In the genomic region with DNA sequence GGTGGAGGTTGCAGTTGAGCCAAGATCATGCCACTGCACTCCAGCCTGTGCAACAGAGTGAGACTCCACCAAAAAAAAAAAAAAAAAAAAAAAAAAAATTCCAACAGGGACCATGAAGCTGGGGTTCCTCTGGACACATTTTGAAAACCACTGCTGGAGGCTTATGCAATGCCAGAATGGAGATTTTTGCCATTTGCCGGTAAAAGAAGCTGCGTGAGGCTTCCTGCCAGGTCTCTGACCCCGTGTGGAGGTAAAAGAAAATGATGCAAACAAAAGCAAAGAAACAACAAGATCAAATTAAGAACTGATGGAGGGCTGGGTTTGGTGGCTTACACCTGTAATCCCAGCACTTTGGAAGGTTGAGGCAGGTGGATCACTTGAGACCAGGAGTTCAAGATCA, we compare ENCODE assay signal across 3 cellular contexts.
TF ChIP-seq lines count a peak whose summit lies in the region.

No MANE protein-coding gene starts in this region.

TF ChIP-seq in GM23338, 12 proteins besides CTCF, POLR2A, EP300 and RAD21 (continues in another document):
- TF ChIP-seq STAT1 (IDR thresholded peaks at IDR 0.05; ENCODE audit: unreplicated experiment) (no peak), ZNF114 (CRISPR knock-in tag; IDR thresholded peaks at IDR 0.05) (no peak), JUNB (IDR thresholded peaks at IDR 0.05; ENCODE audit: unreplicated experiment) (no peak), EZH2phosphoT487 (IDR thresholded peaks at IDR 0.05; ENCODE audit: unreplicated experiment) (no peak), POLR2AphosphoS5 (IDR thresholded peaks at IDR 0.05; ENCODE audit: low read depth) (no peak)
- TF ChIP-seq, protein P1, sequence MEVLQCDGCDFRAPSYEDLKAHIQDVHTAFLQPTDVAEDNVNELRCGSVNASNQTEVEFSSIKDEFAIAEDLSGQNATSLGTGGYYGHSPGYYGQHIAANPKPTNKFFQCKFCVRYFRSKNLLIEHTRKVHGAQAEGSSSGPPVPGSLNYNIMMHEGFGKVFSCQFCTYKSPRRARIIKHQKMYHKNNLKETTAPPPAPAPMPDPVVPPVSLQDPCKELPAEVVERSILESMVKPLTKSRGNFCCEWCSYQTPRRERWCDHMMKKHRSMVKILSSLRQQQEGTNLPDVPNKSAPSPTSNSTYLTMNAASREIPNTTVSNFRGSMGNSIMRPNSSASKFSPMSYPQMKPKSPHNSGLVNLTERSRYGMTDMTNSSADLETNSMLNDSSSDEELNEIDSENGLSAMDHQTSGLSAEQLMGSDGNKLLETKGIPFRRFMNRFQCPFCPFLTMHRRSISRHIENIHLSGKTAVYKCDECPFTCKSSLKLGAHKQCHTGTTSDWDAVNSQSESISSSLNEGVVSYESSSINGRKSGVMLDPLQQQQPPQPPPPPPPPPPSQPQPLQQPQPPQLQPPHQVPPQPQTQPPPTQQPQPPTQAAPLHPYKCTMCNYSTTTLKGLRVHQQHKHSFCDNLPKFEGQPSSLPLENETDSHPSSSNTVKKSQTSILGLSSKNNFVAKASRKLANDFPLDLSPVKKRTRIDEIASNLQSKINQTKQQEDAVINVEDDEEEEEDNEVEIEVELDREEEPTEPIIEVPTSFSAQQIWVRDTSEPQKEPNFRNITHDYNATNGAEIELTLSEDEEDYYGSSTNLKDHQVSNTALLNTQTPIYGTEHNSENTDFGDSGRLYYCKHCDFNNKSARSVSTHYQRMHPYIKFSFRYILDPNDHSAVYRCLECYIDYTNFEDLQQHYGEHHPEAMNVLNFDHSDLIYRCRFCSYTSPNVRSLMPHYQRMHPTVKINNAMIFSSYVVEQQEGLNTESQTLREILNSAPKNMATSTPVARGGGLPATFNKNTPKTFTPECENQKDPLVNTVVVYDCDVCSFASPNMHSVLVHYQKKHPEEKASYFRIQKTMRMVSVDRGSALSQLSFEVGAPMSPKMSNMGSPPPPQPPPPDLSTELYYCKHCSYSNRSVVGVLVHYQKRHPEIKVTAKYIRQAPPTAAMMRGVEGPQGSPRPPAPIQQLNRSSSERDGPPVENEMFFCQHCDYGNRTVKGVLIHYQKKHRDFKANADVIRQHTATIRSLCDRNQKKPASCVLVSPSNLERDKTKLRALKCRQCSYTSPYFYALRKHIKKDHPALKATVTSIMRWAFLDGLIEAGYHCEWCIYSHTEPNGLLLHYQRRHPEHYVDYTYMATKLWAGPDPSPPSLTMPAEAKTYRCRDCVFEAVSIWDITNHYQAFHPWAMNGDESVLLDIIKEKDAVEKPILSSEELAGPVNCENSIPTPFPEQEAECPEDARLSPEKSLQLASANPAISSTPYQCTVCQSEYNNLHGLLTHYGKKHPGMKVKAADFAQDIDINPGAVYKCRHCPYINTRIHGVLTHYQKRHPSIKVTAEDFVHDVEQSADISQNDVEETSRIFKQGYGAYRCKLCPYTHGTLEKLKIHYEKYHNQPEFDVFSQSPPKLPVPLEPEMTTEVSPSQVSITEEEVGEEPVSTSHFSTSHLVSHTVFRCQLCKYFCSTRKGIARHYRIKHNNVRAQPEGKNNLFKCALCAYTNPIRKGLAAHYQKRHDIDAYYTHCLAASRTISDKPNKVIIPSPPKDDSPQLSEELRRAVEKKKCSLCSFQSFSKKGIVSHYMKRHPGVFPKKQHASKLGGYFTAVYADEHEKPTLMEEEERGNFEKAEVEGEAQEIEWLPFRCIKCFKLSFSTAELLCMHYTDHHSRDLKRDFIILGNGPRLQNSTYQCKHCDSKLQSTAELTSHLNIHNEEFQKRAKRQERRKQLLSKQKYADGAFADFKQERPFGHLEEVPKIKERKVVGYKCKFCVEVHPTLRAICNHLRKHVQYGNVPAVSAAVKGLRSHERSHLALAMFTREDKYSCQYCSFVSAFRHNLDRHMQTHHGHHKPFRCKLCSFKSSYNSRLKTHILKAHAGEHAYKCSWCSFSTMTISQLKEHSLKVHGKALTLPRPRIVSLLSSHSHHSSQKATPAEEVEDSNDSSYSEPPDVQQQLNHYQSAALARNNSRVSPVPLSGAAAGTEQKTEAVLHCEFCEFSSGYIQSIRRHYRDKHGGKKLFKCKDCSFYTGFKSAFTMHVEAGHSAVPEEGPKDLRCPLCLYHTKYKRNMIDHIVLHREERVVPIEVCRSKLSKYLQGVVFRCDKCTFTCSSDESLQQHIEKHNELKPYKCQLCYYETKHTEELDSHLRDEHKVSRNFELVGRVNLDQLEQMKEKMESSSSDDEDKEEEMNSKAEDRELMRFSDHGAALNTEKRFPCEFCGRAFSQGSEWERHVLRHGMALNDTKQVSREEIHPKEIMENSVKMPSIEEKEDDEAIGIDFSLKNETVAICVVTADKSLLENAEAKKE (CRISPR knock-in tag; IDR thresholded peaks at IDR 0.05) = no peak

TF ChIP-seq in K562, 482 proteins besides CTCF, POLR2A, EP300 and RAD21 (continues in another document):
- TF ChIP-seq, protein P2, sequence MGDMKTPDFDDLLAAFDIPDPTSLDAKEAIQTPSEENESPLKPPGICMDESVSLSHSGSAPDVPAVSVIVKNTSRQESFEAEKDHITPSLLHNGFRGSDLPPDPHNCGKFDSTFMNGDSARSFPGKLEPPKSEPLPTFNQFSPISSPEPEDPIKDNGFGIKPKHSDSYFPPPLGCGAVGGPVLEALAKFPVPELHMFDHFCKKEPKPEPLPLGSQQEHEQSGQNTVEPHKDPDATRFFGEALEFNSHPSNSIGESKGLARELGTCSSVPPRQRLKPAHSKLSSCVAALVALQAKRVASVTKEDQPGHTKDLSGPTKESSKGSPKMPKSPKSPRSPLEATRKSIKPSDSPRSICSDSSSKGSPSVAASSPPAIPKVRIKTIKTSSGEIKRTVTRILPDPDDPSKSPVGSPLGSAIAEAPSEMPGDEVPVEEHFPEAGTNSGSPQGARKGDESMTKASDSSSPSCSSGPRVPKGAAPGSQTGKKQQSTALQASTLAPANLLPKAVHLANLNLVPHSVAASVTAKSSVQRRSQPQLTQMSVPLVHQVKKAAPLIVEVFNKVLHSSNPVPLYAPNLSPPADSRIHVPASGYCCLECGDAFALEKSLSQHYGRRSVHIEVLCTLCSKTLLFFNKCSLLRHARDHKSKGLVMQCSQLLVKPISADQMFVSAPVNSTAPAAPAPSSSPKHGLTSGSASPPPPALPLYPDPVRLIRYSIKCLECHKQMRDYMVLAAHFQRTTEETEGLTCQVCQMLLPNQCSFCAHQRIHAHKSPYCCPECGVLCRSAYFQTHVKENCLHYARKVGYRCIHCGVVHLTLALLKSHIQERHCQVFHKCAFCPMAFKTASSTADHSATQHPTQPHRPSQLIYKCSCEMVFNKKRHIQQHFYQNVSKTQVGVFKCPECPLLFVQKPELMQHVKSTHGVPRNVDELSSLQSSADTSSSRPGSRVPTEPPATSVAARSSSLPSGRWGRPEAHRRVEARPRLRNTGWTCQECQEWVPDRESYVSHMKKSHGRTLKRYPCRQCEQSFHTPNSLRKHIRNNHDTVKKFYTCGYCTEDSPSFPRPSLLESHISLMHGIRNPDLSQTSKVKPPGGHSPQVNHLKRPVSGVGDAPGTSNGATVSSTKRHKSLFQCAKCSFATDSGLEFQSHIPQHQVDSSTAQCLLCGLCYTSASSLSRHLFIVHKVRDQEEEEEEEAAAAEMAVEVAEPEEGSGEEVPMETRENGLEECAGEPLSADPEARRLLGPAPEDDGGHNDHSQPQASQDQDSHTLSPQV (IDR thresholded peaks at IDR 0.05) = no peak
- TF ChIP-seq, protein P3, sequence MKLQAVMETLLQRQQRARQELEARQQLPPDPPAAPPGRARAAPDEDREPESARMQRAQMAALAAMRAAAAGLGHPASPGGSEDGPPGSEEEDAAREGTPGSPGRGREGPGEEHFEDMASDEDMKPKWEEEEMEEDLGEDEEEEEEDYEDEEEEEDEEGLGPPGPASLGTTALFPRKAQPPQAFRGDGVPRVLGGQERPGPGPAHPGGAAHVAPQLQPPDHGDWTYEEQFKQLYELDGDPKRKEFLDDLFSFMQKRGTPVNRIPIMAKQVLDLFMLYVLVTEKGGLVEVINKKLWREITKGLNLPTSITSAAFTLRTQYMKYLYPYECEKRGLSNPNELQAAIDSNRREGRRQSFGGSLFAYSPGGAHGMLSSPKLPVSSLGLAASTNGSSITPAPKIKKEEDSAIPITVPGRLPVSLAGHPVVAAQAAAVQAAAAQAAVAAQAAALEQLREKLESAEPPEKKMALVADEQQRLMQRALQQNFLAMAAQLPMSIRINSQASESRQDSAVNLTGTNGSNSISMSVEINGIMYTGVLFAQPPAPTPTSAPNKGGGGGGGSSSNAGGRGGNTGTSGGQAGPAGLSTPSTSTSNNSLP (IDR thresholded peaks at IDR 0.05; ENCODE audit: borderline replicate concordance, low read depth, low read length) = no peak
- no peak for TF ChIP-seq JUND (IDR thresholded peaks at IDR 0.05; ENCODE audit: borderline replicate concordance, low read depth, low read length)
- TF ChIP-seq JUND (tag; IDR thresholded peaks at IDR 0.05; ENCODE audit: borderline replicate concordance, low read depth, low read length) = no peak
- TF ChIP-seq CEBPG (CRISPR knock-in tag; IDR thresholded peaks at IDR 0.05) = 0 out of 2 replicates have a peak, but pooled peaks have one; percentile 8
- TF ChIP-seq CEBPG (tag; conservative IDR thresholded peaks at IDR 0.05 in 1 of 2, IDR thresholded peaks at IDR 0.05 in 1 of 2) = no peak
- TF ChIP-seq, protein P4, sequence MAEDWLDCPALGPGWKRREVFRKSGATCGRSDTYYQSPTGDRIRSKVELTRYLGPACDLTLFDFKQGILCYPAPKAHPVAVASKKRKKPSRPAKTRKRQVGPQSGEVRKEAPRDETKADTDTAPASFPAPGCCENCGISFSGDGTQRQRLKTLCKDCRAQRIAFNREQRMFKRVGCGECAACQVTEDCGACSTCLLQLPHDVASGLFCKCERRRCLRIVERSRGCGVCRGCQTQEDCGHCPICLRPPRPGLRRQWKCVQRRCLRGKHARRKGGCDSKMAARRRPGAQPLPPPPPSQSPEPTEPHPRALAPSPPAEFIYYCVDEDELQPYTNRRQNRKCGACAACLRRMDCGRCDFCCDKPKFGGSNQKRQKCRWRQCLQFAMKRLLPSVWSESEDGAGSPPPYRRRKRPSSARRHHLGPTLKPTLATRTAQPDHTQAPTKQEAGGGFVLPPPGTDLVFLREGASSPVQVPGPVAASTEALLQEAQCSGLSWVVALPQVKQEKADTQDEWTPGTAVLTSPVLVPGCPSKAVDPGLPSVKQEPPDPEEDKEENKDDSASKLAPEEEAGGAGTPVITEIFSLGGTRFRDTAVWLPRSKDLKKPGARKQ (CRISPR knock-in tag; IDR thresholded peaks at IDR 0.05) = no peak
- no peak for TF ChIP-seq SMAD2 (IDR thresholded peaks at IDR 0.05; ENCODE audit: low read depth, low read length)

TF ChIP-seq in HepG2, 621 proteins besides CTCF, POLR2A, EP300 and RAD21:
- TF ChIP-seq CEBPG (CRISPR knock-in tag; IDR thresholded peaks at IDR 0.05) (0 out of 2 replicates have a peak, but pooled peaks have one; percentile 9), ZNF773 (CRISPR knock-in tag; IDR thresholded peaks at IDR 0.05; ENCODE audit: borderline replicate concordance) (no peak)
